In the genomic region with DNA sequence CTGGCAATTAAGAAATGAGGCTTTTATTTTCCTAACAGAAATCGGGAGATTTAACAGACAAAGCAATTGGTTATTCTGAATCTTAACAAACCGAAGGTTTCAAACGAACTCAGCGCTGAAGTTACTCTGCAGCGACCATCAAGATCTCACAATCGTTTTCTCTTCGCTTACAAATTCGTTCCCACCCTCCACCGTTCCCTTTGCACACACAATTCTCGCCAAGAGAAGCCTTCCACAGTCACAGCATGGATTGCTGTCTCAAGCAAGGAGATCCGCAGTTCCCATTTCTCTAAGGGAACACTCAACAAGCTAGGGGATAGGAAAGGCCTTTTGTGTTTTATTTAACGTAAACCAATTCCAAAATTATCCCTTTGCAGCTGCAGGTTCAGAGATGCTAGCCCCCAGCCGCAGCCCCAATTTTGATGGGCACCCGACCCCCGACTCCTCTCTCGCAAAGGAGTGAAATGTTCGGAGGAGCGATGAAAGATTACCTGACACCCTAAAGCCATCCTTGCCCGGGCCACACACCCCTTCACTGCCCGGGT, we compare ENCODE assay signal across 1 cellular context.
TF ChIP-seq lines count a peak whose summit lies in the region.

No MANE protein-coding gene starts in this region.

TF ChIP-seq in HEK293, 187 proteins besides CTCF, POLR2A, EP300 and RAD21 (continued from another document):
- TF ChIP-seq ZNF571 (tag by site-specific recombination; IDR thresholded peaks at IDR 0.05) (no peak), ZFP41 (tag by site-specific recombination; IDR thresholded peaks at IDR 0.05; ENCODE audit: borderline replicate concordance) (no peak)
